In genomic region chr6:156866181-156866862, GRCh38 we compare ENCODE assay signal across 7 cellular contexts.
DNase-seq lines count a peak whose midpoint lies in the region; ATAC-seq, FAIRE-seq and TF ChIP-seq lines count a peak whose summit lies in the region.

No MANE protein-coding gene starts in this region.

- TF ChIP-seq CTCF in GM13976 (IDR thresholded peaks at IDR 0.05; ENCODE audit: borderline replicate concordance, control extremely low read depth, extremely low read depth, insufficient read depth, missing control alignments), result no peak

- H3K4me3 Mint-ChIP-seq in activated naive CD8-positive, alpha-beta T cell treated with anti-CD3 and anti-CD28 coated beads, Interleukin-2, amount 50 U/mL, for 24 hours, result no peak overlapping the region
- peak overlapping the region; percentile 47 for H3K4me3 Mint-ChIP-seq in memory B cell

- DNase-seq in GM19239 (ENCODE audit: insufficient read length, low spot score) (no peak), memory B cell (ENCODE audit: low spot score in 2 of 2) (no peak), NCI-H146 treated with DMSO at 0.1 percent for 48 hours (lab: John Stamatoyannopoulos, UW; ENCODE audit: unreplicated experiment) (no peak), GM13976 (ENCODE audit: low spot score) (no peak)
- no peak for DNase-seq in activated naive CD8-positive, alpha-beta T cell treated with anti-CD3 and anti-CD28 coated beads, Interleukin-2, amount 50 U/mL, for 24 hours

- peaks cover 9% of the 10 kb centered on the region for H3K36me3 Mint-ChIP-seq in activated naive CD8-positive, alpha-beta T cell treated with anti-CD3 and anti-CD28 coated beads, Interleukin-2, amount 50 U/mL, for 24 hours (ENCODE audit: low read depth)
- H3K36me3 Mint-ChIP-seq in memory B cell, result peaks cover 8% of the 10 kb centered on the region

- FAIRE-seq in GM19239 (lab: Jason Lieb, UNC), result peak; percentile 60

- no peaks in the 10 kb centered on the region for H3K27me3 Mint-ChIP-seq in activated naive CD8-positive, alpha-beta T cell treated with anti-CD3 and anti-CD28 coated beads, Interleukin-2, amount 50 U/mL, for 24 hours
- H3K27me3 Mint-ChIP-seq in memory B cell, result no peaks in the 10 kb centered on the region

- H3K4me1 Mint-ChIP-seq in activated naive CD8-positive, alpha-beta T cell treated with anti-CD3 and anti-CD28 coated beads, Interleukin-2, amount 50 U/mL, for 24 hours, result peaks cover 70% of the 10 kb centered on the region
- H3K4me1 Mint-ChIP-seq in memory B cell, result peaks cover 55% of the 10 kb centered on the region

- peaks cover 4% of the 10 kb centered on the region for H3K9me3 Mint-ChIP-seq in activated naive CD8-positive, alpha-beta T cell treated with anti-CD3 and anti-CD28 coated beads, Interleukin-2, amount 50 U/mL, for 24 hours
- H3K9me3 Mint-ChIP-seq in memory B cell, result no peaks in the 10 kb centered on the region

- peak; percentile 65 for ATAC-seq in HG03442 (IDR thresholded peaks at IDR 0.05; ENCODE audit: unreplicated experiment)
- ATAC-seq in activated naive CD8-positive, alpha-beta T cell treated with anti-CD3 and anti-CD28 coated beads, Interleukin-2, amount 50 U/mL, for 24 hours, result peak; percentile 82
- peak; percentile 76 for ATAC-seq in memory B cell (ENCODE audit: low read depth)
- ATAC-seq in GM19035 (IDR thresholded peaks at IDR 0.05; ENCODE audit: unreplicated experiment), result no peak

- in situ Hi-C loops in GM13976 (cut with MboI; ENCODE audit: low sequenced_read_pairs, unreplicated experiment), result no loop called here

- H3K27ac Mint-ChIP-seq in activated naive CD8-positive, alpha-beta T cell treated with anti-CD3 and anti-CD28 coated beads, Interleukin-2, amount 50 U/mL, for 24 hours, result peak overlapping the region; percentile 46
- H3K27ac Mint-ChIP-seq in memory B cell, result peak overlapping the region; percentile 51
